17 cellular contexts compared by ENCODE assay signal in the genomic region with DNA sequence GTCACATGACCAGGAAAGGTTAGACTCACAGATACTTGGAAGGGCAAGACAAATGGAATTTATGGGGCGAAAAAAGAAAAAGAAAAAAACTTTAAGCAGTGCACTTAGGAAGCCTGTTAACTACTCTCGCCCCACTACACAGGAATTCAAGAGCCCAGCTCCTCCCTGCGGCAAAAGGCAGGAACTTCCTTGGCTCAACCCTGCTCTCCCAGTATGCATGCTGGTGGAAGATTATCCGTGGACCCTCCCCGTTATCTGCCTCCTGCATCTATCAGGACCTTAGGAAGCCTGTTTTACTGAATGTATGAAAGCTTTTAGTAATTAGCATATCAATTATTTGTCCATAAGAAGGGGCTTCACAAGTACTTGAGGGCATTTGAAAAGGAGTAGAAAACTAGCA. TPM values are rescaled to one million over a fixed set of nuclear protein-coding genes. Genes with fewer than 3 reads are reported as not detected.
A peak's percentile ranks its signal among the peaks of the same experiment; 100 is the strongest.
DNase-seq lines count a peak whose midpoint lies in the region; ATAC-seq and TF ChIP-seq lines count a peak whose summit lies in the region.
"Had no signal": no experiment of that assay in that cellular context is flagged by ENCODE, and none has a peak within 500 bp of the region (broad histone marks: within the 10 kb centered on the region; RNA-seq: fewer than 3 reads in every experiment).

No MANE protein-coding gene starts in this region.

- H3K9me3 ChIP-seq in left ventricle myocardium inferior (replicated peaks) (no peaks in the 10 kb centered on the region), right atrium auricular region (no peaks in the 10 kb centered on the region)
- H3K9me3 ChIP-seq: neutrophil, tibial artery had no signal

- H3K4me3 Mint-ChIP-seq in nephron, result no peak overlapping the region

- no peaks in the 10 kb centered on the region for H3K9me3 Mint-ChIP-seq in nephron

- H3K27ac ChIP-seq in left ventricle myocardium inferior (replicated peaks) (no peak overlapping the region), right atrium auricular region (no peak overlapping the region)
- H3K27ac ChIP-seq: neutrophil, skin epidermis, tibial artery had no signal

- no peak overlapping the region for H3K27ac Mint-ChIP-seq in nephron

- no peak for ATAC-seq in GM21717 (IDR thresholded peaks at IDR 0.05; ENCODE audit: unreplicated experiment)

- H3K4me1 Mint-ChIP-seq in nephron, result peaks cover 13% of the 10 kb centered on the region

- DNase-seq in left ventricle myocardium inferior (no peak), right atrium auricular region (ENCODE audit: low spot score) (no peak), fibroblast of the aortic adventitia (ENCODE audit: low read depth) (peak; percentile 30), pons (ENCODE audit: low spot score) (no peak), activated gamma-delta T cell (lab: John Stamatoyannopoulos, UW) (no peak), NCI-H446 (lab: John Stamatoyannopoulos, UW) (no peak)
- DNase-seq: activated CD4-positive, CD25-positive, alpha-beta regulatory T cell treated with anti-CD3 and anti-CD28 coated beads, Interleukin-2, amount 50 U/mL, for 72 hours; activated gamma-delta T cell treated with Interleukin-2 at 50 U/mL for 16 hours; aorta; dermis blood vessel endothelial cell; MV-4-11; SHP77; tibial artery had no signal

- TF ChIP-seq CTCF in left ventricle myocardium inferior (IDR thresholded peaks at IDR 0.05; ENCODE audit: borderline replicate concordance) (peak; percentile 45), right atrium auricular region (IDR thresholded peaks at IDR 0.05) (peak in 1 of 2 donors; percentile 38), fibroblast of the aortic adventitia (IDR thresholded peaks at IDR 0.05; ENCODE audit: insufficient read depth, low read length) (peak; percentile 24), nephron (IDR thresholded peaks at IDR 0.05; ENCODE audit: unreplicated experiment in 3 of 3) (peak in 2 of 3 experiments; percentile 33 to 47)

- no peaks in the 10 kb centered on the region for H3K27me3 Mint-ChIP-seq in nephron (ENCODE audit: low read depth)

- H3K36me3 ChIP-seq in left ventricle myocardium inferior, result no peaks in the 10 kb centered on the region
- no peaks in the 10 kb centered on the region for H3K36me3 ChIP-seq in right atrium auricular region
- H3K36me3 ChIP-seq: neutrophil, tibial artery had no signal

- H3K4me3 ChIP-seq in left ventricle myocardium inferior (no peak overlapping the region), right atrium auricular region (no peak overlapping the region), fibroblast of the aortic adventitia (ENCODE audit: low read depth, low read length) (no peak overlapping the region)
- H3K4me3 ChIP-seq: skin epidermis, tibial artery had no signal

- no peaks in the 10 kb centered on the region for H3K27me3 ChIP-seq in left ventricle myocardium inferior (ENCODE audit: low read depth)
- H3K27me3 ChIP-seq in right atrium auricular region, result peaks cover 0 to 3% of the 10 kb centered on the region in 2 donors
- H3K27me3 ChIP-seq: neutrophil, tibial artery had no signal

- H3K4me1 ChIP-seq in left ventricle myocardium inferior (no peaks in the 10 kb centered on the region), right atrium auricular region (no peaks in the 10 kb centered on the region)

- H3K36me3 Mint-ChIP-seq in nephron (ENCODE audit: low read depth), result no peaks in the 10 kb centered on the region

- intact Hi-C loops in left ventricle myocardium inferior (cut with micrococcal nuclease), result no loop called here

RNA-seq across cellular contexts. Expression of gene RPA4, which starts 40.1 kb away (rescaled TPM):
- total RNA-seq in left ventricle myocardium inferior, result not detected
- under 1 TPM in 1 of 2 donors, not detected in 1; 0.35 TPM for total RNA-seq in right atrium auricular region
- total RNA-seq in fibroblast of the aortic adventitia (ENCODE audit: low replicate concordance), result 0.33 and 1.4 TPM in 2 replicates
